Comparison of ENCODE assay signal across 2 cellular contexts in the genomic region with DNA sequence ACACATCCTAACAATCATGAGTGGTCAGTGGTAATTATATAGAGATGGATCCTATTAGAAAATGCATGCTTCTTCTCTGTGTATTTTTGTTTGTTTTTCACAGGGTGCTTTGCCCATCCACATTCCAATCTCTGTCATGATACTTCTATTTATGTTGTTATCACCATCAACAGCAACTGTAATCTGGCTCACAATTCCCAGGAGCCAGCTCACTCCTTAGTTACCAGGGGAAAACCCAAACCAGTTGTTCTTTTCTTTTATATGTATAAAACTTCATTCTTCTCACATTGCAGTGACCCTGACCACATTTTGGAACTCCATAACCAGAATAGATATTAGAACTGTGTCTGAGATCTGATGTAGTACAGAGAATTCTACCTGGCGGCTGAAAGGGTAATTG.
TF ChIP-seq lines count a peak whose summit lies in the region.

No MANE protein-coding gene starts in this region.

TF ChIP-seq in GM23338, 12 proteins besides CTCF, POLR2A, EP300 and RAD21 (continued from another document and continues in another):
- no peak for TF ChIP-seq ZNF462 (CRISPR knock-in tag; IDR thresholded peaks at IDR 0.05)
- TF ChIP-seq STAT1 (IDR thresholded peaks at IDR 0.05; ENCODE audit: unreplicated experiment): no peak
- TF ChIP-seq REST (IDR thresholded peaks at IDR 0.05; ENCODE audit: unreplicated experiment): no peak
- no peak for TF ChIP-seq EZH2 (IDR thresholded peaks at IDR 0.05; ENCODE audit: low read depth, unreplicated experiment)
- TF ChIP-seq NANOG (IDR thresholded peaks at IDR 0.05; ENCODE audit: borderline replicate concordance): no peak
- TF ChIP-seq ZNF114 (CRISPR knock-in tag; IDR thresholded peaks at IDR 0.05): no peak
- TF ChIP-seq CREB1 (CRISPR knock-in tag; IDR thresholded peaks at IDR 0.05; ENCODE audit: low read depth): no peak
- TF ChIP-seq POLR2AphosphoS5 (IDR thresholded peaks at IDR 0.05; ENCODE audit: low read depth): no peak
- TF ChIP-seq, protein P1, sequence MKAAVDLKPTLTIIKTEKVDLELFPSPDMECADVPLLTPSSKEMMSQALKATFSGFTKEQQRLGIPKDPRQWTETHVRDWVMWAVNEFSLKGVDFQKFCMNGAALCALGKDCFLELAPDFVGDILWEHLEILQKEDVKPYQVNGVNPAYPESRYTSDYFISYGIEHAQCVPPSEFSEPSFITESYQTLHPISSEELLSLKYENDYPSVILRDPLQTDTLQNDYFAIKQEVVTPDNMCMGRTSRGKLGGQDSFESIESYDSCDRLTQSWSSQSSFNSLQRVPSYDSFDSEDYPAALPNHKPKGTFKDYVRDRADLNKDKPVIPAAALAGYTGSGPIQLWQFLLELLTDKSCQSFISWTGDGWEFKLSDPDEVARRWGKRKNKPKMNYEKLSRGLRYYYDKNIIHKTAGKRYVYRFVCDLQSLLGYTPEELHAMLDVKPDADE (IDR thresholded peaks at IDR 0.05): no peak
- no peak for TF ChIP-seq EZH2phosphoT487 (IDR thresholded peaks at IDR 0.05; ENCODE audit: unreplicated experiment)

TF ChIP-seq in K562, 482 proteins besides CTCF, POLR2A, EP300 and RAD21 (continued from another document):
- no peak for TF ChIP-seq NFIC (IDR thresholded peaks at IDR 0.05)
- TF ChIP-seq, protein P2, sequence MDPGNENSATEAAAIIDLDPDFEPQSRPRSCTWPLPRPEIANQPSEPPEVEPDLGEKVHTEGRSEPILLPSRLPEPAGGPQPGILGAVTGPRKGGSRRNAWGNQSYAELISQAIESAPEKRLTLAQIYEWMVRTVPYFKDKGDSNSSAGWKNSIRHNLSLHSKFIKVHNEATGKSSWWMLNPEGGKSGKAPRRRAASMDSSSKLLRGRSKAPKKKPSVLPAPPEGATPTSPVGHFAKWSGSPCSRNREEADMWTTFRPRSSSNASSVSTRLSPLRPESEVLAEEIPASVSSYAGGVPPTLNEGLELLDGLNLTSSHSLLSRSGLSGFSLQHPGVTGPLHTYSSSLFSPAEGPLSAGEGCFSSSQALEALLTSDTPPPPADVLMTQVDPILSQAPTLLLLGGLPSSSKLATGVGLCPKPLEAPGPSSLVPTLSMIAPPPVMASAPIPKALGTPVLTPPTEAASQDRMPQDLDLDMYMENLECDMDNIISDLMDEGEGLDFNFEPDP (CRISPR knock-in tag; IDR thresholded peaks at IDR 0.05): no peak
- TF ChIP-seq MCM7 (IDR thresholded peaks at IDR 0.05): no peak
- TF ChIP-seq RFX1 (IDR thresholded peaks at IDR 0.05): no peak
- TF ChIP-seq ZNF197 (CRISPR knock-in tag; IDR thresholded peaks at IDR 0.05; ENCODE audit: low read depth): no peak
TF ChIP-seq in K562: peak in this region for 0.
